Comparison of ENCODE assay signal across 22 cellular contexts in the genomic region with DNA sequence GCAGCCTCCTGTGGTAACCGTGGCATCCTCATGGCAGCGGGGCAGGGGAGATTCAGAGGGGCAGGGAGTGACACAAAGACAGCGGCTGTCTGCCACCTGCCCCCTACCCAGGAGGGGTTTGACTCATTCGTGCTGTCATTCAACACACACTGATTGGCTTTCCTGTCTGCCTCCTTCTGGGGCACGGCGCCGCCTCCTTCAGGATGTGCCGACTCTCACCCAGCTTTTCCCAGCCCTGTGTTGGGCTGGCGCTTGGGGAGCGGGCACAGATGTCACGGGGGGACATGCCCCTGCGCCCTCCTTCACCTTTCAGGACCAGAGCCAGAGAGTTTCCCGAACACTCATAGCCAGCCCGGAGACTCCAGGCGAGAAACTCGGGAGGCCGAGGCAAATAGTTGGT.
DNase-seq lines count a peak whose midpoint lies in the region; ATAC-seq, FAIRE-seq and TF ChIP-seq lines count a peak whose summit lies in the region.
"Had no signal": no experiment of that assay in that cellular context is flagged by ENCODE, and none has a peak within 500 bp of the region (broad histone marks: within the 10 kb centered on the region; RNA-seq: fewer than 3 reads in every experiment).

No MANE protein-coding gene starts in this region.

- no peak overlapping the region for H3K18ac ChIP-seq in trophoblast cell (ENCODE audit: low read length)

- H3K27me3 Mint-ChIP-seq in endodermal cell (ENCODE audit: insufficient read depth), result no peaks in the 10 kb centered on the region

- peak overlapping the region; percentile 2; the same call in 1 of the 2 replicates for H3K9ac ChIP-seq in HepG2 (ENCODE audit: insufficient read depth, low read depth, low read length)
- H3K9ac ChIP-seq in endodermal cell (ENCODE audit: extremely low read depth, low read length, poor library complexity, severe bottlenecking), result no peak overlapping the region
- H3K9ac ChIP-seq in trophoblast cell (ENCODE audit: low read length), result no peak overlapping the region
- H3K9ac ChIP-seq: BLaER1 treated with 17β-estradiol and CSF1 and Interleukin-3, amounts not matched to agents 10 nM and 100 nM had no signal

- intact Hi-C loops in HepG2 (cut with micrococcal nuclease; ENCODE audit: unreplicated experiment) (no loop called here), right lobe of liver (cut with DNase I) (no loop called here)

- peaks cover 99% of the 10 kb centered on the region for H4K20me1 ChIP-seq in HepG2 (ENCODE audit: insufficient read depth, low read length)

- H2AFZ ChIP-seq in HepG2 (ENCODE audit: low read length) (no peak overlapping the region), trophoblast cell (ENCODE audit: insufficient read depth, low read length, poor library complexity) (no peak overlapping the region)

- no peak overlapping the region for H2BK12ac ChIP-seq in trophoblast cell (ENCODE audit: low read length)

- H3K27ac Mint-ChIP-seq in endodermal cell, result peak overlapping the region; percentile 88

- H2BK5ac ChIP-seq in trophoblast cell (ENCODE audit: low read depth, low read length, poor library complexity), result no peak overlapping the region

- H3K27ac ChIP-seq in HepG2 (ENCODE audit: extremely low read length, insufficient read depth, low read length) (no peak overlapping the region), right lobe of liver (no peak overlapping the region), endodermal cell (ENCODE audit: low read depth, low read length) (peak overlapping the region; percentile 72), trophoblast cell (ENCODE audit: low read depth, low read length) (no peak overlapping the region)
- H3K27ac ChIP-seq: BLaER1 treated with 17β-estradiol and CSF1 and Interleukin-3, amounts not matched to agents 10 nM and 100 nM had no signal

- H3K4me2 ChIP-seq in HepG2 (ENCODE audit: low read depth, low read length), result no peak overlapping the region
- H3K4me2 ChIP-seq in trophoblast cell (ENCODE audit: low read length), result no peak overlapping the region
- H3K4me2 ChIP-seq: BLaER1 treated with 17β-estradiol and CSF1 and Interleukin-3, amounts not matched to agents 10 nM and 100 nM had no signal

- H3K9me3 ChIP-seq in HepG2 (ENCODE audit: low read length), result no peaks in the 10 kb centered on the region
- H3K9me3 ChIP-seq in right lobe of liver, result no peaks in the 10 kb centered on the region
- no peaks in the 10 kb centered on the region for H3K9me3 ChIP-seq in endodermal cell (ENCODE audit: control insufficient read depth, low read length)
- H3K9me3 ChIP-seq in trophoblast cell (ENCODE audit: insufficient read depth, low read depth, low read length), result no peaks in the 10 kb centered on the region
- H3K9me3 ChIP-seq: BLaER1 treated with 17β-estradiol and CSF1 and Interleukin-3, amounts not matched to agents 10 nM and 100 nM; HAP-1 had no signal

- CTCF ChIA-PET in HepG2 (lab: Yijun Ruan, JAX; ENCODE audit: low intra/inter-chr PET ratio, low total read pairs), result no interaction called here

- H2BK120ac ChIP-seq in trophoblast cell (ENCODE audit: insufficient read depth, low read length, poor library complexity), result no peak overlapping the region

- H3K4me3 ChIP-seq in HepG2 (replicated peaks in 1 of 3; ENCODE audit: insufficient read depth in 1 of 3, low read depth in 2 of 3, low read length in 3 of 3), result no peak overlapping the region
- H3K4me3 ChIP-seq in right lobe of liver, result no peak overlapping the region
- no peak overlapping the region for H3K4me3 ChIP-seq in endodermal cell (ENCODE audit: low read length)
- no peak overlapping the region for H3K4me3 ChIP-seq in trophoblast cell (ENCODE audit: low read depth, low read length)
- H3K4me3 ChIP-seq: BLaER1 treated with 17β-estradiol and CSF1 and Interleukin-3, amounts not matched to agents 10 nM and 100 nM; HAP-1 had no signal

- H3K9me3 Mint-ChIP-seq in endodermal cell, result no peaks in the 10 kb centered on the region

- no peak overlapping the region for H3K23ac ChIP-seq in trophoblast cell (ENCODE audit: low read length)

- peaks cover 11 to 23% of the 10 kb centered on the region in 2 experiments; a peak in 4 of 5 replicates for H3K36me3 ChIP-seq in HepG2 (replicated peaks in 1 of 2; ENCODE audit: control insufficient read depth in 1 of 2, insufficient read depth in 2 of 2, low read length in 2 of 2)
- no peaks in the 10 kb centered on the region for H3K36me3 ChIP-seq in right lobe of liver
- H3K36me3 ChIP-seq in endodermal cell (ENCODE audit: control insufficient read depth, insufficient read depth, low read length), result peaks cover 4% of the 10 kb centered on the region
- H3K36me3 ChIP-seq in trophoblast cell (ENCODE audit: control insufficient read depth in 1 of 2, insufficient read depth in 2 of 2, low read length in 2 of 2), result peaks cover 0 to 5% of the 10 kb centered on the region in 2 experiments
- H3K36me3 ChIP-seq: HAP-1 had no signal

- peaks cover 66% of the 10 kb centered on the region for H3K4me1 ChIP-seq in HepG2 (ENCODE audit: insufficient read depth, low read length)
- H3K4me1 ChIP-seq in right lobe of liver, result peaks cover 0 to 6% (median 3%) of the 10 kb centered on the region in 4 donors
- no peaks in the 10 kb centered on the region for H3K4me1 ChIP-seq in endodermal cell (ENCODE audit: control insufficient read depth, insufficient read depth, low read length)
- peaks cover 8 to 11% of the 10 kb centered on the region in 2 experiments for H3K4me1 ChIP-seq in trophoblast cell (ENCODE audit: control insufficient read depth in 1 of 2, insufficient read depth in 2 of 2, low read length in 2 of 2)
- H3K4me1 ChIP-seq: HAP-1 had no signal

- H2AK5ac ChIP-seq in trophoblast cell (ENCODE audit: low read length), result no peak overlapping the region

- H3K36me3 Mint-ChIP-seq in endodermal cell (ENCODE audit: low read depth), result peaks cover 4% of the 10 kb centered on the region

- no peak overlapping the region for H4K91ac ChIP-seq in trophoblast cell (ENCODE audit: low read depth, low read length)

- peaks cover 24% of the 10 kb centered on the region for H3K4me1 Mint-ChIP-seq in endodermal cell

- DNase-seq in HepG2 (ENCODE audit: low spot score) (no peak), right lobe of liver (no peak), endodermal cell (no peak), trophoblast cell (no peak), COLO668 (lab: John Stamatoyannopoulos, UW; ENCODE audit: unreplicated experiment) (no peak), pons (ENCODE audit: low spot score) (no peak)
- DNase-seq in activated CD4-positive, alpha-beta T cell treated with anti-CD3 and anti-CD28 coated beads for 4 hours, result no peak
- DNase-seq: 8988T, EL, GF-D8, KG1, NCI-H1092, NCI-H1436 treated with DMSO at 0.1 percent for 48 hours, NCI-H2029 treated with DMSO at 0.1 percent for 48 hours, NCI-H226, NCI-H524 treated with DMSO at 0.1 percent for 48 hours, NCI-H82 had no signal

- no peak for TF ChIP-seq RAD21 in HepG2 (CRISPR knock-in tag; IDR thresholded peaks at IDR 0.05)

- in situ Hi-C loops in HepG2 (cut with HindIII; ENCODE audit: extremely low pct_ligation_motif_present, low pct_unique_long_range_greater_than_20kb), result no loop called here

- H4K8ac ChIP-seq in trophoblast cell (ENCODE audit: low read depth, low read length), result no peak overlapping the region

- FAIRE-seq in HepG2 (lab: Jason Lieb, UNC), result no peak
- FAIRE-seq: RCC 7860 had no signal

- peak overlapping the region; percentile 11 for H3K4ac ChIP-seq in trophoblast cell (ENCODE audit: low read depth, low read length)

- no peaks in the 10 kb centered on the region for H3K27me3 ChIP-seq in HepG2 (ENCODE audit: control insufficient read depth in 1 of 2, insufficient read depth in 2 of 2, low read length in 2 of 2)
- H3K27me3 ChIP-seq in right lobe of liver, result no peaks in the 10 kb centered on the region
- no peaks in the 10 kb centered on the region for H3K27me3 ChIP-seq in endodermal cell (ENCODE audit: control insufficient read depth, insufficient read depth, low read length, poor library complexity, severe bottlenecking)
- no peaks in the 10 kb centered on the region for H3K27me3 ChIP-seq in trophoblast cell (ENCODE audit: insufficient read depth, low read length)
- H3K27me3 ChIP-seq: BLaER1 treated with 17β-estradiol and CSF1 and Interleukin-3, amounts not matched to agents 10 nM and 100 nM had no signal

- BruUV-seq in HepG2 (replicated peaks; lab: Mats Ljungman, UMichigan), result no TSS peak

- no peak overlapping the region for H3K4me3 Mint-ChIP-seq in endodermal cell

- TF ChIP-seq EP300 in HepG2 (IDR thresholded peaks at IDR 0.05; ENCODE audit: low read depth in 2 of 2, low read length in 2 of 2), result no peak
- TF ChIP-seq EP300 in HepG2 (CRISPR knock-in tag; IDR thresholded peaks at IDR 0.05; ENCODE audit: borderline replicate concordance), result no peak

- no peak overlapping the region for H3K14ac ChIP-seq in trophoblast cell (ENCODE audit: low read length)

- peaks cover 99% of the 10 kb centered on the region for H3K79me2 ChIP-seq in HepG2 (ENCODE audit: insufficient read depth, low read length)
- peaks cover 10% of the 10 kb centered on the region for H3K79me2 ChIP-seq in trophoblast cell (ENCODE audit: control insufficient read depth, insufficient read depth, low read length, poor library complexity)

- H3K79me1 ChIP-seq in trophoblast cell (ENCODE audit: low read length), result peaks cover 3% of the 10 kb centered on the region

- TF ChIP-seq CTCF in HepG2 (CRISPR knock-in tag; IDR thresholded peaks at IDR 0.05) (no peak), right lobe of liver (IDR thresholded peaks at IDR 0.05) (no peak), endodermal cell (conservative IDR thresholded peaks at IDR 0.05) (no peak)

- H4K12ac ChIP-seq in trophoblast cell (ENCODE audit: low read depth, low read length), result no peak overlapping the region

- no peak for TF ChIP-seq POLR2A in HepG2 (IDR thresholded peaks at IDR 0.05; ENCODE audit: insufficient read depth in 1 of 2, low read depth in 2 of 2, low read length in 2 of 2)
- no peak for TF ChIP-seq POLR2A in right lobe of liver (IDR thresholded peaks at IDR 0.05)

- 92% methylated on average over 16 of the region's 17 CpGs for WGBS in HepG2 (ENCODE audit: low lambda C conversion rate)
- 71% methylated on average over 12 of the region's 17 CpGs for WGBS in right lobe of liver (ENCODE audit: insufficient coverage, low coverage, low lambda C conversion rate, missing lambda C conversion rate)
- WGBS in endodermal cell (ENCODE audit: insufficient coverage in 1 of 2, insufficient read length in 1 of 2), 2 experiments, result 75 to 82% methylated on average over 12 to 17 of the region's 17 CpGs
- WGBS in trophoblast cell (ENCODE audit: extremely low coverage, insufficient coverage, insufficient read length), result no CpG with 5 or more reads among the region's 17 CpGs

- POLR2A ChIA-PET in HepG2 (lab: Yijun Ruan, JAX), result no interaction called here

- peak; percentile 3; the same call in 1 of the 3 replicates for ATAC-seq in HepG2
- no peak for ATAC-seq in right lobe of liver
- ATAC-seq in GM21423 (IDR thresholded peaks at IDR 0.05; ENCODE audit: unreplicated experiment), result no peak
- ATAC-seq: Right ventricle myocardium inferior had no signal

TF ChIP-seq in HepG2, 621 proteins besides CTCF, POLR2A, EP300 and RAD21 (continues in another document):
- TF ChIP-seq ZZZ3 (CRISPR knock-in tag; IDR thresholded peaks at IDR 0.05; ENCODE audit: borderline replicate concordance) (no peak), RBM22 (optimal IDR thresholded peaks at IDR 0.05; ENCODE audit: low read length) (peak; percentile 60)
